ENCODE assay signal across 26 cellular contexts in the genomic region with DNA sequence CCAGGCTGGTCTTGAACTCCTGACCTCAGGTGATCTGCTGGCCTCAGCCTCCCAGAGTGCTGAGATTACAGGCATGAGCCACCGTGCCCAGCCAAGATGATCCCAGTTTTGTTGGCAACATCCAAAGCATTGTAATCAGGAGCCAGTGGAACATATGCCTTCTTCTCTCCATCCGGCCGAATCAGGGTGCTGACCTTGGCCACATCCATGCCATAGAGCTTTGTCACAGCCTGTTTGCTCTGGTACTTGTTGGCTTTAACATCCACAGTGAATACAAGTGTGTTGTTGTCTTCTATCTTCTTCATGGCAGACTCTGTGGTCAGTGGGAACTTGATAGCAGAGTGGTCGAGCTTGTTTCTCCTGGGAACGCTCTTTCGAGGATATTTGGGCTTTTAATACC. TPM values are rescaled to one million over a fixed set of nuclear protein-coding genes. Genes with fewer than 3 reads are reported as not detected.
"Had no signal": no experiment of that assay in that cellular context is flagged by ENCODE, and none has a peak within 500 bp of the region (broad histone marks: within the 10 kb centered on the region; RNA-seq: fewer than 3 reads in every experiment).

No MANE protein-coding gene starts in this region.

- H3K79me2 ChIP-seq: hepatocyte had no signal

- H3K27ac ChIP-seq: ascending aorta, cardiac muscle cell, coronary artery, dorsolateral prefrontal cortex, gastroesophageal sphincter, hepatocyte, neutrophil, ovary, prostate gland, sigmoid colon, testis, transverse colon, WERI-Rb-1 had no signal

- FAIRE-seq: TTC549 had no signal

- H3K4me2 ChIP-seq: hepatocyte had no signal

- H3K4me1 ChIP-seq: ascending aorta, gastroesophageal sphincter, prostate gland, testis had no signal

- H3K4me3 ChIP-seq: ascending aorta, cardiac muscle cell, coronary artery, dorsolateral prefrontal cortex, gastroesophageal sphincter, hepatocyte, mucosa of descending colon, ovary, prostate gland, sigmoid colon, smooth muscle cell, testis, transverse colon had no signal

- DNase-seq: activated CD4-positive, CD25-positive, alpha-beta regulatory T cell treated with anti-CD3 and anti-CD28 coated beads, Interleukin-2, amount 50 U/mL, for 72 hours; activated CD8-positive, alpha-beta memory T cell treated with anti-CD3 and anti-CD28 coated beads, Interleukin-2, amount 50 U/mL, for 4 hours; activated naive CD8-positive, alpha-beta T cell treated with anti-CD3 and anti-CD28 coated beads, Interleukin-2, amount 10 ng/mL, durations not matched to agents 7 days and 5 days; activated T-cell treated with anti-CD3 and anti-CD28 coated beads, Interleukin-2, amount 50 U/mL, for 1 hour; cerebellar nuclear complex; left ventricle myocardium superior; sigmoid colon; T-helper 9 cell; transverse colon had no signal

- H3K9me3 ChIP-seq: ascending aorta, mucosa of descending colon, neutrophil, ovary, prostate gland, sigmoid colon, testis, transverse colon had no signal

- H2AFZ ChIP-seq: hepatocyte had no signal

- ATAC-seq: gastroesophageal sphincter had no signal

- H3K27me3 ChIP-seq: ascending aorta, cardiac muscle cell, hepatocyte, neutrophil, ovary, sigmoid colon, testis had no signal

- H3K36me3 ChIP-seq: ascending aorta, cardiac muscle cell, gastroesophageal sphincter, neutrophil, ovary, prostate gland, sigmoid colon, transverse colon, WERI-Rb-1 had no signal

RNA-seq across cellular contexts. Expression of a gene that starts 17.1 kb away (rescaled TPM):
- total RNA-seq: endothelial cell of umbilical vein, fibroblast of lung, hepatocyte, lung microvascular endothelial cell had no signal
- polyA plus RNA-seq: cardiac muscle cell, hepatocyte had no signal
